10 cellular contexts compared by ENCODE assay signal in the genomic region with DNA sequence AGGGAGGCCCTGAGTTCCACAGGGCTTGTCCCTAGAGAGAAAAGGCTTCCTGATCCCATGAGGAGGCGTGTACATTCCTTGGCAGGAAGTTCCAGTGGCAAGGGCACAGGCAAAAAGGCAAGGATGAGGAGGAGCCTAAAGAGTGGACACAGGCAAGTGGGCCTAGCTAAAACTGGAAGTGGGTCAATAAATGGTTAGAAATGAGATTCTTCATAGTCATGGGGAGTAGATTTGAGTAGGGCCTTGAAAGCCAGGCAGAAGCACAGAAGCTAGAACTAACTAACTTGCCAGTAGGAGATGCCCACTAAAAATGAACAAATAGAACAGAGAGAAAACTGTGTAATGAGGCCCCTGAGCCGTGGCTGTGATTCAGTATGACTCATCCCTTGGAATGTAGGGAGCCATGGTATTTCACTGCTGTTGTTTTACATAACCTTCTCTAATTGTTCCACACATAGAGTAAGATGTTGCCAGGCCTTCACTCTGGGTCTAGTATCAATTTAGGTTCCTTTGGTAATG. TPM values are rescaled to one million over a fixed set of nuclear protein-coding genes. Genes with fewer than 3 reads are reported as not detected.
DNase-seq lines count a peak whose midpoint lies in the region; ATAC-seq and TF ChIP-seq lines count a peak whose summit lies in the region.
"Had no signal": no experiment of that assay in that cellular context is flagged by ENCODE, and none has a peak within 500 bp of the region (broad histone marks: within the 10 kb centered on the region; RNA-seq: fewer than 3 reads in every experiment).

No MANE protein-coding gene starts in this region.

- no peak for TF ChIP-seq EP300 in upper lobe of left lung (IDR thresholded peaks at IDR 0.05)

- intact Hi-C loops in activated CD4-positive, alpha-beta T cell treated with anti-CD3 and anti-CD28 coated beads for 36 hours (cut with DNase I, micrococcal nuclease) = no loop called here
- intact Hi-C loops in naive thymus-derived CD4-positive, alpha-beta T cell (cut with micrococcal nuclease) = no loop called here

- peak; percentile 12 for DNase-seq in activated CD4-positive, alpha-beta T cell treated with anti-CD3 and anti-CD28 coated beads for 36 hours
- no peak for DNase-seq in activated CD4-positive, alpha-beta T cell treated with anti-CD3 and anti-CD28 coated beads, Interleukin-2, amount 50 U/mL, for 4 hours
- DNase-seq in caudate nucleus (lab: John Stamatoyannopoulos, UW) (peak in 17 of 61 donors; percentile 4 to 53 (median 18)), left kidney (ENCODE audit: low read depth, low spot score) (peak; percentile 12), upper lobe of left lung (no peak)
- no peak for DNase-seq in naive thymus-derived CD4-positive, alpha-beta T cell
- DNase-seq in activated CD4-positive, CD25-positive, alpha-beta regulatory T cell (lab: John Stamatoyannopoulos, UW) = no peak

- H3K9me3 ChIP-seq in upper lobe of left lung = no peaks in the 10 kb centered on the region
- H3K9me3 ChIP-seq in naive thymus-derived CD4-positive, alpha-beta T cell (ENCODE audit: control insufficient read depth in 2 of 3, low read length in 3 of 3) = no peaks in the 10 kb centered on the region
- H3K9me3 ChIP-seq: BLaER1 treated with 17β-estradiol and CSF1 and Interleukin-3, amounts not matched to agents 10 nM and 100 nM had no signal

- H3K27me3 ChIP-seq in upper lobe of left lung = no peaks in the 10 kb centered on the region
- no peaks in the 10 kb centered on the region for H3K27me3 ChIP-seq in naive thymus-derived CD4-positive, alpha-beta T cell (ENCODE audit: control insufficient read depth in 2 of 2, insufficient read depth in 2 of 2, low read length in 2 of 2)
- H3K27me3 ChIP-seq: BLaER1 treated with 17β-estradiol and CSF1 and Interleukin-3, amounts not matched to agents 10 nM and 100 nM had no signal

- peaks cover 3 to 11% (median 6%) of the 10 kb centered on the region in 4 donors for H3K4me1 ChIP-seq in upper lobe of left lung
- H3K4me1 ChIP-seq in naive thymus-derived CD4-positive, alpha-beta T cell (ENCODE audit: control insufficient read depth in 2 of 2, insufficient read depth in 2 of 2, low read length in 2 of 2) = no peaks in the 10 kb centered on the region

- POLR2A ChIA-PET in activated CD4-positive, alpha-beta T cell treated with anti-CD3 and anti-CD28 coated beads for 36 hours (lab: Charles Lee) = no interaction called here
- POLR2A ChIA-PET in naive thymus-derived CD4-positive, alpha-beta T cell (lab: Charles Lee) = no interaction called here

- no peak overlapping the region for H3K4me3 Mint-ChIP-seq in activated CD4-positive, alpha-beta T cell treated with anti-CD3 and anti-CD28 coated beads for 36 hours
- H3K4me3 Mint-ChIP-seq in naive thymus-derived CD4-positive, alpha-beta T cell = no peak overlapping the region

- H3K27ac ChIP-seq in caudate nucleus (ENCODE audit: low read depth, low read length) (peak overlapping the region; percentile 82), upper lobe of left lung (peak overlapping the region in 3 of 4 donors; percentile 12 to 49 (median 18))
- H3K27ac ChIP-seq in naive thymus-derived CD4-positive, alpha-beta T cell (ENCODE audit: low read depth, low read length) = no peak overlapping the region
- H3K27ac ChIP-seq: parathyroid adenoma had no signal

- H3K36me3 ChIP-seq in upper lobe of left lung = no peaks in the 10 kb centered on the region
- no peaks in the 10 kb centered on the region for H3K36me3 ChIP-seq in naive thymus-derived CD4-positive, alpha-beta T cell (ENCODE audit: control insufficient read depth in 2 of 3, insufficient read depth in 3 of 3, low read length in 3 of 3)
- H3K36me3 ChIP-seq: BLaER1 treated with 17β-estradiol and CSF1 and Interleukin-3, amounts not matched to agents 10 nM and 100 nM had no signal

- no peaks in the 10 kb centered on the region for H3K4me1 Mint-ChIP-seq in activated CD4-positive, alpha-beta T cell treated with anti-CD3 and anti-CD28 coated beads for 36 hours
- H3K4me1 Mint-ChIP-seq in naive thymus-derived CD4-positive, alpha-beta T cell = no peaks in the 10 kb centered on the region

- TF ChIP-seq CTCF in upper lobe of left lung (IDR thresholded peaks at IDR 0.05) = no peak

- TF ChIP-seq POLR2A in upper lobe of left lung (IDR thresholded peaks at IDR 0.05) = no peak

- peaks cover 2% of the 10 kb centered on the region for H3K36me3 Mint-ChIP-seq in activated CD4-positive, alpha-beta T cell treated with anti-CD3 and anti-CD28 coated beads for 36 hours (ENCODE audit: low read depth)
- H3K36me3 Mint-ChIP-seq in naive thymus-derived CD4-positive, alpha-beta T cell = peaks cover 0 to 3% (median 0%) of the 10 kb centered on the region in 5 donors

- H3K27me3 Mint-ChIP-seq in activated CD4-positive, alpha-beta T cell treated with anti-CD3 and anti-CD28 coated beads for 36 hours = no peaks in the 10 kb centered on the region
- no peaks in the 10 kb centered on the region for H3K27me3 Mint-ChIP-seq in naive thymus-derived CD4-positive, alpha-beta T cell

- ATAC-seq in activated CD4-positive, alpha-beta T cell treated with anti-CD3 and anti-CD28 coated beads for 36 hours = peak; percentile 49
- ATAC-seq in upper lobe of left lung (ENCODE audit: low FRiP score in 2 of 2) (peak; percentile 47 to 85), GM18858 (IDR thresholded peaks at IDR 0.05; ENCODE audit: unreplicated experiment) (no peak)
- no peak for ATAC-seq in naive thymus-derived CD4-positive, alpha-beta T cell

- CTCF ChIA-PET in activated CD4-positive, alpha-beta T cell treated with anti-CD3 and anti-CD28 coated beads for 36 hours (lab: Charles Lee) = no interaction called here
- CTCF ChIA-PET in naive thymus-derived CD4-positive, alpha-beta T cell (lab: Charles Lee) = no interaction called here

- WGBS in upper lobe of left lung, 2 donors = 58 to 73% methylated on average over 2 of the region's 2 CpGs

- no peak overlapping the region for H3K27ac Mint-ChIP-seq in activated CD4-positive, alpha-beta T cell treated with anti-CD3 and anti-CD28 coated beads for 36 hours
- H3K27ac Mint-ChIP-seq in naive thymus-derived CD4-positive, alpha-beta T cell = no peak overlapping the region

- no peaks in the 10 kb centered on the region for H3K9me3 Mint-ChIP-seq in activated CD4-positive, alpha-beta T cell treated with anti-CD3 and anti-CD28 coated beads for 36 hours (ENCODE audit: low read depth)
- H3K9me3 Mint-ChIP-seq in naive thymus-derived CD4-positive, alpha-beta T cell = no peaks in the 10 kb centered on the region

- H3K4me3 ChIP-seq in upper lobe of left lung = no peak overlapping the region
- no peak overlapping the region for H3K4me3 ChIP-seq in naive thymus-derived CD4-positive, alpha-beta T cell (ENCODE audit: low read length)
- H3K4me3 ChIP-seq: BLaER1 treated with 17β-estradiol and CSF1 and Interleukin-3, amounts not matched to agents 10 nM and 100 nM had no signal

RNA-seq across cellular contexts. Expression of a gene that starts 44.7 kb away (rescaled TPM):
- total RNA-seq in activated CD4-positive, alpha-beta T cell treated with anti-CD3 and anti-CD28 coated beads for 36 hours = 100 to 1,000 TPM; 124 to 129 TPM
- 100 to 1,000 TPM in 1 of 6 donors, 10 to 100 TPM in 5; 19.0 to 102 (median 54.5) TPM for total RNA-seq in upper lobe of left lung
- 100 to 1,000 TPM in 1 of 5 experiments, 10 to 100 TPM in 4; 28.2 to 182 (median 68.0) TPM for total RNA-seq in naive thymus-derived CD4-positive, alpha-beta T cell
- 10 to 100 TPM; 40.9 to 48.4 TPM for polyA plus RNA-seq in naive thymus-derived CD4-positive, alpha-beta T cell

RNA-seq across cellular contexts. Expression of a gene that starts 50.7 kb away (rescaled TPM):
- total RNA-seq in activated CD4-positive, alpha-beta T cell treated with anti-CD3 and anti-CD28 coated beads for 36 hours = 10 to 100 TPM; 20.9 to 21.5 TPM
- 10 to 100 TPM; 22.0 to 39.8 (median 27.2) TPM for total RNA-seq in upper lobe of left lung
- 10 to 100 TPM; 29.9 to 40.6 (median 31.3) TPM for total RNA-seq in naive thymus-derived CD4-positive, alpha-beta T cell
- polyA plus RNA-seq in naive thymus-derived CD4-positive, alpha-beta T cell = 10 to 100 TPM; 12.8 to 22.8 TPM

Comparison
In these comparisons a context has a peak if more than half of its experiments do, and no peak if none do; other contexts are left out.
1. DNase-seq: peak in activated CD4-positive, alpha-beta T cell treated with anti-CD3 and anti-CD28 coated beads for 36 hours (single experiment) and left kidney (single experiment); none in activated CD4-positive, alpha-beta T cell treated with anti-CD3 and anti-CD28 coated beads, Interleukin-2, amount 50 U/mL, for 4 hours (0 of 2), upper lobe of left lung (0 of 2), naive thymus-derived CD4-positive, alpha-beta T cell (0 of 9) and activated CD4-positive, CD25-positive, alpha-beta regulatory T cell (0 of 4).
2. ATAC-seq: peak in activated CD4-positive, alpha-beta T cell treated with anti-CD3 and anti-CD28 coated beads for 36 hours (single experiment) and upper lobe of left lung (2 of 2); none in GM18858 (single experiment) and naive thymus-derived CD4-positive, alpha-beta T cell (single experiment).